ENCODE assay signal across 14 cellular contexts in the genomic region with DNA sequence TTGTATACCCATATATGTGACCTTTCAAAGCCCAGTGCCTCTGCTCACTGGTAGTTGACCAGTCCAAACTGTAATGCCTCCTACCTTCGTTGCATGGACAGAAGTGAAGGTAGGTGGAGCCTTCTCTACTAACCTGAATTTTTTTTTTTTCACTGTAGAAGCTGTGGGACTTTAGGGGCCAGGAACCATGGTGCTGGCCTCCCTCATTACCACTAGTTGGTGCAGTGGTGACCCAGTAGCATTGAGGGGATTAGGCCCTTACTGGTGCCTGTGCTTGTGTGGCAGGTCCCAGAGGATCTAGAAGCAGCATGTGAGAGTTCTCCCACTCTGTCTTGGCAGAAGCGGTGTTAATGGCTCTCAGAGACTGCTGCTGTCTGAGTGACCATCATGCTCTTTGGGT. TPM values are rescaled to one million over a fixed set of nuclear protein-coding genes. Genes with fewer than 3 reads are reported as not detected.
DNase-seq lines count a peak whose midpoint lies in the region; ATAC-seq and TF ChIP-seq lines count a peak whose summit lies in the region.
"Had no signal": no experiment of that assay in that cellular context is flagged by ENCODE, and none has a peak within 500 bp of the region (broad histone marks: within the 10 kb centered on the region; RNA-seq: fewer than 3 reads in every experiment).

No MANE protein-coding gene starts in this region.

- H2AFZ ChIP-seq in OCI-LY7 (ENCODE audit: low read length), result no peak overlapping the region

- H3K9me2 ChIP-seq in OCI-LY7 (ENCODE audit: insufficient read depth, low read length), result no peaks in the 10 kb centered on the region

- no peaks in the 10 kb centered on the region for H3K27me3 Mint-ChIP-seq in CD4-positive, alpha-beta T cell
- peaks cover 2% of the 10 kb centered on the region for H3K27me3 Mint-ChIP-seq in activated naive CD4-positive, alpha-beta T cell treated with anti-CD3 and anti-CD28 coated beads for 36 hours (ENCODE audit: low read depth)

- H3K27ac ChIP-seq in CD4-positive, alpha-beta T cell (ENCODE audit: low read depth, low read length), result no peak overlapping the region
- H3K27ac ChIP-seq in OCI-LY7 (ENCODE audit: low read depth, low read length, poor library complexity, severe bottlenecking), result no peak overlapping the region

- H3K4me3 Mint-ChIP-seq in CD4-positive, alpha-beta T cell, result peak overlapping the region; percentile 65
- no peak overlapping the region for H3K4me3 Mint-ChIP-seq in activated naive CD4-positive, alpha-beta T cell treated with anti-CD3 and anti-CD28 coated beads for 36 hours
- H3K4me3 Mint-ChIP-seq: activated CD8-positive, alpha-beta memory T cell treated with anti-CD3 and anti-CD28 coated beads, Interleukin-2, amount 10 ng/mL, durations not matched to agents 7 days and 5 days had no signal

- H3K27ac Mint-ChIP-seq in CD4-positive, alpha-beta T cell, result no peak overlapping the region
- no peak overlapping the region for H3K27ac Mint-ChIP-seq in activated naive CD4-positive, alpha-beta T cell treated with anti-CD3 and anti-CD28 coated beads for 36 hours
- H3K27ac Mint-ChIP-seq: activated CD8-positive, alpha-beta memory T cell treated with anti-CD3 and anti-CD28 coated beads, Interleukin-2, amount 10 ng/mL, durations not matched to agents 7 days and 5 days had no signal

- no peaks in the 10 kb centered on the region for H3K36me3 ChIP-seq in OCI-LY7 (ENCODE audit: insufficient read depth, low read length)

- no peaks in the 10 kb centered on the region for H4K20me1 ChIP-seq in OCI-LY7 (ENCODE audit: insufficient read depth, low read length)

- H3K36me3 Mint-ChIP-seq in CD4-positive, alpha-beta T cell (ENCODE audit: low read depth), result no peaks in the 10 kb centered on the region
- H3K36me3 Mint-ChIP-seq in activated naive CD4-positive, alpha-beta T cell treated with anti-CD3 and anti-CD28 coated beads for 36 hours (ENCODE audit: low read depth), result no peaks in the 10 kb centered on the region
- H3K36me3 Mint-ChIP-seq: activated CD8-positive, alpha-beta memory T cell treated with anti-CD3 and anti-CD28 coated beads, Interleukin-2, amount 10 ng/mL, durations not matched to agents 7 days and 5 days had no signal

- H3K4me3 ChIP-seq in OCI-LY7 (ENCODE audit: low read depth, low read length, poor library complexity, severe bottlenecking) (no peak overlapping the region), fibroblast of the aortic adventitia (ENCODE audit: low read depth, low read length) (no peak overlapping the region)

- H3K9me3 ChIP-seq in CD4-positive, alpha-beta T cell (ENCODE audit: control insufficient read depth, low read length), result no peaks in the 10 kb centered on the region
- no peaks in the 10 kb centered on the region for H3K9me3 ChIP-seq in OCI-LY7 (ENCODE audit: low read length)

- DNase-seq in CD4-positive, alpha-beta T cell, result no peak
- peak; percentile 30 for DNase-seq in OCI-LY7 (ENCODE audit: low spot score)
- DNase-seq in fibroblast of the aortic adventitia (ENCODE audit: low read depth), result no peak
- no peak for DNase-seq in NCI-H1105 treated with DMSO at 0.1 percent for 48 hours (lab: John Stamatoyannopoulos, UW)
- DNase-seq in hypothalamus (lab: John Stamatoyannopoulos, UW), result no peak
- no peak for DNase-seq in activated naive CD4-positive, alpha-beta T cell treated with anti-CD3 and anti-CD28 coated beads for 36 hours
- no peak for DNase-seq in AG08395 (ENCODE audit: low spot score)
- DNase-seq: activated CD8-positive, alpha-beta memory T cell treated with anti-CD3 and anti-CD28 coated beads, Interleukin-2, amount 10 ng/mL, durations not matched to agents 7 days and 5 days; mammary epithelial cell; NCI-H1417; posterior cingulate gyrus; stimulated activated CD4-positive, alpha-beta T cell treated with anti-CD3 and anti-CD28 coated beads, Interleukin-4, amount 100 ng/mL, for 24 hours; T-helper 9 cell had no signal

- no peaks in the 10 kb centered on the region for H3K9me3 Mint-ChIP-seq in CD4-positive, alpha-beta T cell
- H3K9me3 Mint-ChIP-seq in activated naive CD4-positive, alpha-beta T cell treated with anti-CD3 and anti-CD28 coated beads for 36 hours, result peaks cover 3% of the 10 kb centered on the region

- POLR2A ChIA-PET in CD4-positive, alpha-beta T cell (lab: Charles Lee), result no interaction called here
- POLR2A ChIA-PET in OCI-LY7 (lab: Charles Lee), result no interaction called here

- H3K4me1 ChIP-seq in OCI-LY7 (ENCODE audit: insufficient read depth, low read length, poor library complexity, severe bottlenecking), result peaks cover 7% of the 10 kb centered on the region

- no peak overlapping the region for H3K4me2 ChIP-seq in OCI-LY7 (ENCODE audit: low read length)

- ATAC-seq in CD4-positive, alpha-beta T cell (ENCODE audit: poor library complexity), result no peak
- ATAC-seq: activated CD8-positive, alpha-beta memory T cell treated with anti-CD3 and anti-CD28 coated beads, Interleukin-2, amount 10 ng/mL, durations not matched to agents 7 days and 5 days had no signal

- no peaks in the 10 kb centered on the region for H3K27me3 ChIP-seq in CD4-positive, alpha-beta T cell (ENCODE audit: control insufficient read depth, insufficient read depth, low read length)

- CTCF ChIA-PET in CD4-positive, alpha-beta T cell (lab: Charles Lee), result interaction anchor here (0.6 kb wide), 1 partner anchor 47 kb away, joined by 3 read pairs; no protein-coding TSS in a partner anchor
- CTCF ChIA-PET in OCI-LY7 (lab: Charles Lee; ENCODE audit: unreplicated experiment), result interaction anchor here (0.6 kb wide), 1 partner anchor 111 kb away, joined by 3 read pairs; no protein-coding TSS in a partner anchor
- CTCF ChIA-PET in activated naive CD4-positive, alpha-beta T cell treated with anti-CD3 and anti-CD28 coated beads for 36 hours (lab: Charles Lee), result no interaction called here

- no TSS peak for BruUV-seq in OCI-LY7 (replicated peaks; lab: Mats Ljungman, UMichigan)

- intact Hi-C loops in CD4-positive, alpha-beta T cell (cut with DNase I, micrococcal nuclease), result loop anchor here in 1 of 2 experiments (10.0 kb wide), 2 partner anchors 192 to 508 kb away; a partner anchor contains a TSS
- intact Hi-C loops in OCI-LY7 (cut with micrococcal nuclease; ENCODE audit: unreplicated experiment), result loop anchor here (10.0 kb wide), 1 partner anchor 112 kb away; a partner anchor contains a TSS
- intact Hi-C loops in activated naive CD4-positive, alpha-beta T cell treated with anti-CD3 and anti-CD28 coated beads for 36 hours (cut with micrococcal nuclease), result loop anchor here (10.0 kb wide), 1 partner anchor 112 kb away; a partner anchor contains a TSS

- TF ChIP-seq CTCF in CD4-positive, alpha-beta T cell (IDR thresholded peaks at IDR 0.05), result no peak
- TF ChIP-seq CTCF in GM12873 (IDR thresholded peaks at IDR 0.05; ENCODE audit: insufficient read depth, low read depth, low read length, missing control alignments) (peak; percentile 42), OCI-LY7 (conservative IDR thresholded peaks at IDR 0.05; ENCODE audit: low read length) (peak; percentile 50), fibroblast of the aortic adventitia (IDR thresholded peaks at IDR 0.05; ENCODE audit: insufficient read depth, low read length) (peak; percentile 15)

- H3K79me2 ChIP-seq in OCI-LY7 (ENCODE audit: insufficient read depth, low read depth, low read length), result no peaks in the 10 kb centered on the region

- peaks cover 7% of the 10 kb centered on the region for H3K4me1 Mint-ChIP-seq in CD4-positive, alpha-beta T cell (ENCODE audit: low read depth)
- H3K4me1 Mint-ChIP-seq in activated naive CD4-positive, alpha-beta T cell treated with anti-CD3 and anti-CD28 coated beads for 36 hours (ENCODE audit: low read depth), result peaks cover 8% of the 10 kb centered on the region

RNA-seq across cellular contexts. Expression of a gene that starts 2.3 kb away (rescaled TPM):
- total RNA-seq in CD4-positive, alpha-beta T cell, result 1 to 10 TPM; 5.8 to 6.3 TPM
- total RNA-seq in OCI-LY7 (2014; rRNA removed; shearing (Covaris generic)), result 8.3 and 14.4 TPM in 2 replicates
- total RNA-seq in OCI-LY7 (2022), result 14.1 and 16.3 TPM in 2 replicates
- total RNA-seq in fibroblast of the aortic adventitia (ENCODE audit: low replicate concordance), result 2.4 and 2.9 TPM in 2 replicates
- total RNA-seq in activated naive CD4-positive, alpha-beta T cell treated with anti-CD3 and anti-CD28 coated beads for 36 hours, result 1 to 10 TPM; 2.1 to 2.4 TPM

RNA-seq across cellular contexts. Expression of a gene that starts 56.5 kb away (rescaled TPM):
- total RNA-seq in CD4-positive, alpha-beta T cell, result 1 to 10 TPM; 2.5 to 2.9 TPM
- total RNA-seq in OCI-LY7 (2014; rRNA removed; shearing (Covaris generic)), result 6.5 and 7.5 TPM in 2 replicates
- 11.3 and 12.3 TPM in 2 replicates for total RNA-seq in OCI-LY7 (2022)
- 7.3 and 8.8 TPM in 2 replicates for total RNA-seq in fibroblast of the aortic adventitia (ENCODE audit: low replicate concordance)
- total RNA-seq in activated naive CD4-positive, alpha-beta T cell treated with anti-CD3 and anti-CD28 coated beads for 36 hours, result 1 to 10 TPM; 4.2 to 4.6 TPM
